8 cellular contexts compared by ENCODE assay signal in the genomic region with DNA sequence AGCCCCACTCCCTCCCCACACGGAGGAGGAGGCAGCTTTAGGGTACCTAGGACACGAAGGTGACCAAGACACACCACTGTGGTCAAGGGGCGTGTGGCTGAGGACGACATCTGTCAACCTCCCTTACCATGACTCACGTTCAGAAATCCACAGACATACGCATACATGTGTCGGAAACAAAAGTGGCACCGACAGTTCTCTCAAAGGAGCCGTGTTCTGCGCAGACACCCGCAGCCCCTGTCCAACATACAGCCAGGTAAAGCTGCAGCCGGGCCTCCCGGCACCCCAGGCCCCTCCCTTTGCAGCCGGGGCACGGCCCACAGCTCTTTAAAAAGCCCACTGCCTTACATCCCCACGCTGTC. TPM values are rescaled to one million over a fixed set of nuclear protein-coding genes. Genes with fewer than 3 reads are reported as not detected.
DNase-seq lines count a peak whose midpoint lies in the region; ATAC-seq and TF ChIP-seq lines count a peak whose summit lies in the region.

No MANE protein-coding gene starts in this region.

- H3K4me3 Mint-ChIP-seq in dendritic cell treated with granulocyte-macrophage colony-stimulating factor and Interleukin-4, amounts not matched to agents 40 ng/mL and 50 ng/mL, for 4 days = peak overlapping the region; percentile 66

- no peaks in the 10 kb centered on the region for H3K36me3 ChIP-seq in Panc1 (ENCODE audit: control insufficient read depth, insufficient read depth, low read length)

- peaks cover 58% of the 10 kb centered on the region for H3K4me1 Mint-ChIP-seq in dendritic cell treated with granulocyte-macrophage colony-stimulating factor and Interleukin-4, amounts not matched to agents 40 ng/mL and 50 ng/mL, for 4 days (ENCODE audit: low read depth)

- H3K27me3 ChIP-seq in Panc1 (ENCODE audit: control insufficient read depth, insufficient read depth, low read length) = no peaks in the 10 kb centered on the region

- ATAC-seq in Panc1 (no peak; the same call in 1 of the 2 replicates), HG03095 (IDR thresholded peaks at IDR 0.05; ENCODE audit: unreplicated experiment) (no peak)

- H3K9me3 ChIP-seq in Panc1 (ENCODE audit: control insufficient read depth, insufficient read depth, low read depth, low read length) = no peaks in the 10 kb centered on the region

- H3K27me3 Mint-ChIP-seq in dendritic cell treated with granulocyte-macrophage colony-stimulating factor and Interleukin-4, amounts not matched to agents 40 ng/mL and 50 ng/mL, for 4 days = peaks cover 53% of the 10 kb centered on the region

- TF ChIP-seq CTCF in Panc1 (IDR thresholded peaks at IDR 0.05) (no peak), retinal pigment epithelial cell (conservative IDR thresholded peaks at IDR 0.05; ENCODE audit: low read depth, low read length) (no peak)

- H3K4me1 ChIP-seq in Panc1 (ENCODE audit: control insufficient read depth, insufficient read depth, low read length) = peaks cover 13% of the 10 kb centered on the region

- in situ Hi-C loops in Panc1 (cut with HindIII; ENCODE audit: low pct_unique_long_range_greater_than_20kb, low sequenced_read_pairs) = no loop called here

- DNase-seq in ELR (ENCODE audit: low read depth) (peak; percentile 70), Panc1 (ENCODE audit: low read depth, low spot score) (no peak), retinal pigment epithelial cell (ENCODE audit: low read depth) (no peak), HUDEP-2 (lab: John Stamatoyannopoulos, UW; ENCODE audit: unreplicated experiment in 76 of 76) (no peak), posterior vena cava (ENCODE audit: low spot score) (no peak), caudate nucleus (lab: John Stamatoyannopoulos, UW) (no peak)

- CTCF ChIA-PET in Panc1 (lab: Charles Lee) = no interaction called here

- POLR2A ChIA-PET in Panc1 (lab: Charles Lee) = no interaction called here

- peak overlapping the region; percentile 76; the same call in 1 of the 2 replicates for H3K27ac ChIP-seq in Panc1 (ENCODE audit: low read length)
- no peak overlapping the region for H3K27ac ChIP-seq in caudate nucleus (ENCODE audit: low read depth, low read length)

- H3K27ac Mint-ChIP-seq in dendritic cell treated with granulocyte-macrophage colony-stimulating factor and Interleukin-4, amounts not matched to agents 40 ng/mL and 50 ng/mL, for 4 days = peak overlapping the region; percentile 64

- no peaks in the 10 kb centered on the region for H3K36me3 Mint-ChIP-seq in dendritic cell treated with granulocyte-macrophage colony-stimulating factor and Interleukin-4, amounts not matched to agents 40 ng/mL and 50 ng/mL, for 4 days (ENCODE audit: low read depth)

- no TSS peak for BruUV-seq in Panc1 (replicated peaks; lab: Mats Ljungman, UMichigan)

- H3K9me3 Mint-ChIP-seq in dendritic cell treated with granulocyte-macrophage colony-stimulating factor and Interleukin-4, amounts not matched to agents 40 ng/mL and 50 ng/mL, for 4 days = no peaks in the 10 kb centered on the region

- H3K4me3 ChIP-seq in Panc1 (ENCODE audit: low read depth in 2 of 2, low read length in 2 of 2) = peak overlapping the region; percentile 3 to 30; a peak in 3 of 4 replicates
- peak overlapping the region; percentile 26 for H3K4me3 ChIP-seq in retinal pigment epithelial cell (ENCODE audit: low read length)

- intact Hi-C loops in Panc1 (cut with micrococcal nuclease; ENCODE audit: unreplicated experiment) (no loop called here), posterior vena cava (cut with DNase I) (no loop called here)
- intact Hi-C loops in dendritic cell treated with granulocyte-macrophage colony-stimulating factor and Interleukin-4, amounts not matched to agents 40 ng/mL and 50 ng/mL, for 4 days (cut with micrococcal nuclease) = no loop called here

RNA-seq across cellular contexts. Expression of a gene that starts 40.4 kb away (rescaled TPM):
- total RNA-seq in Panc1 (2021; ENCODE audit: unreplicated experiment) = 50.7 TPM
- polyA plus RNA-seq in Panc1 (2012; ENCODE audit: insufficient read length) = 43.3 TPM
- 10 to 100 TPM; 19.8 to 21.9 TPM for total RNA-seq in posterior vena cava
